ENCODE assay signal across 20 cellular contexts in the genomic region with DNA sequence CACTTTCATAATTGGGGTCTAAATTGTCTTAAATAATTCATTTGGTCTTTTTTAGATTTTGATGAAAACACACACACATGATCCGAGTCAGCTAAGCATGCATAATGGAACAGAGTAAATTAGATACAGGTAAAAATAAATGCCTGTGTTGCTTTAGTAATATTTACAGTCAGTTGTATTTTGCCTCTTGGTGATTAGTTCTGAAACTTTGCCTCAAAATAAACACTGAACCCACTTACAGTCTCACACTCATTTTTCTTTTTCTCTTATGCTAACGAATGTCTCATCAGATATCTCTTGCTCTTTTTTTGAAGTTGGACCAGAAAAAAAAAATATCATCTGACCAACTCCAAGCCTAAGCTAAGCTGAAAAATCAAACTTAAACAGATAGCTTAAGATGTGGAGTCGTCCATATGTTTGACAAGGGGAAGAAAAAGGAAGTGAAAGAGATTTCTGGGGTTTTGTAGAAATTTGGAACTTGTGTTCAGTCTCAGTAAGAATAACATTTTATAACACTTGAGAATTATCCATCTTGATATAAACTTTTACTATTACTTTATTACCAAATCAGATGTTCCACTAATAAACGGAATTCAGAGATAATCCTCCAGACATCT.
"Had no signal": no experiment of that assay in that cellular context is flagged by ENCODE, and none has a peak within 500 bp of the region (broad histone marks: within the 10 kb centered on the region; RNA-seq: fewer than 3 reads in every experiment).

No MANE protein-coding gene starts in this region.

- H3K27ac Mint-ChIP-seq: naive B cell; nephron progenitor cell; stimulated activated effector memory CD8-positive, alpha-beta T cell treated with anti-CD3 and anti-CD28 coated beads, Interleukin-12 subunit alpha, Interleukin-12 subunit beta, amount 100 ng/mL, for 72 hours; type B pancreatic cell had no signal

- H3K9ac ChIP-seq: parathyroid adenoma had no signal

- H3K27me3 Mint-ChIP-seq: naive B cell, type B pancreatic cell had no signal

- FAIRE-seq: urothelium cell line had no signal

- H2AFZ ChIP-seq: parathyroid adenoma had no signal

- H3K4me3 ChIP-seq: psoas muscle, right lobe of liver, suprapubic skin, thyroid gland had no signal

- H3K36me3 ChIP-seq: right lobe of liver, suprapubic skin, thyroid gland had no signal

- H3K9me3 Mint-ChIP-seq: nephron progenitor cell, type B pancreatic cell had no signal

- H3K4me3 Mint-ChIP-seq: naive B cell; nephron progenitor cell; stimulated activated effector memory CD8-positive, alpha-beta T cell treated with anti-CD3 and anti-CD28 coated beads, Interleukin-12 subunit alpha, Interleukin-12 subunit beta, amount 100 ng/mL, for 72 hours; type B pancreatic cell had no signal

- H3K79me2 ChIP-seq: parathyroid adenoma had no signal

- DNase-seq: effector CD8-positive, alpha-beta T cell; foreskin melanocyte; head of caudate nucleus; hippocampal formation; left colon; mesendoderm; naive B cell; nephron progenitor cell; psoas muscle; retina; right lobe of liver; stimulated activated CD4-positive, alpha-beta T cell treated with anti-CD3 and anti-CD28 coated beads, Interleukin-4, amount 100 ng/mL, for 1 hour; stimulated activated CD8-positive, alpha-beta memory T cell treated with anti-CD3 and anti-CD28 coated beads, Interleukin-4, amount 100 ng/mL, for 48 hours; stimulated activated naive CD8-positive, alpha-beta T cell treated with anti-CD3 and anti-CD28 coated beads, Interleukin-15, Interleukin-2, amounts not matched to agents 100 U/mL and 50 U/mL, for 24 hours; thyroid gland had no signal

- H3K27me3 ChIP-seq: right lobe of liver, suprapubic skin, thyroid gland had no signal

- ATAC-seq: left colon; psoas muscle; right lobe of liver; stimulated activated effector memory CD8-positive, alpha-beta T cell treated with anti-CD3 and anti-CD28 coated beads, Interleukin-12 subunit alpha, Interleukin-12 subunit beta, amount 100 ng/mL, for 72 hours; stimulated activated naive CD8-positive, alpha-beta T cell treated with anti-CD3 and anti-CD28 coated beads, Interleukin-15, Interleukin-2, amounts not matched to agents 100 U/mL and 50 U/mL, for 24 hours had no signal

- H3K27ac ChIP-seq: parathyroid adenoma, psoas muscle, right lobe of liver, suprapubic skin, thyroid gland had no signal

- H3K9me3 ChIP-seq: psoas muscle, right lobe of liver, suprapubic skin, thyroid gland had no signal

- H3K4me1 ChIP-seq: parathyroid adenoma, psoas muscle, right lobe of liver, suprapubic skin, thyroid gland had no signal

- H3K4me1 Mint-ChIP-seq: naive B cell; stimulated activated effector memory CD8-positive, alpha-beta T cell treated with anti-CD3 and anti-CD28 coated beads, Interleukin-12 subunit alpha, Interleukin-12 subunit beta, amount 100 ng/mL, for 72 hours had no signal

- H3K36me3 Mint-ChIP-seq: naive B cell; stimulated activated effector memory CD8-positive, alpha-beta T cell treated with anti-CD3 and anti-CD28 coated beads, Interleukin-12 subunit alpha, Interleukin-12 subunit beta, amount 100 ng/mL, for 72 hours; type B pancreatic cell had no signal
